In genomic region chr7:99375070-99375807, GRCh38 we compare ENCODE assay signal across 1 cellular context.
TF ChIP-seq lines count a peak whose summit lies in the region.

No MANE protein-coding gene starts in this region.

TF ChIP-seq in GM12878, 131 proteins besides CTCF, POLR2A, EP300 and RAD21 (continued from another document):
- TF ChIP-seq IKZF2 (IDR thresholded peaks at IDR 0.05) (peak in 1 of 2 experiments; percentile 11; a peak in 1 of 4 replicates), E2F8 (IDR thresholded peaks at IDR 0.05; ENCODE audit: low read depth, partially characterized antibody) (no peak), BCL3 (IDR thresholded peaks at IDR 0.05; ENCODE audit: borderline replicate concordance, insufficient read depth, low read depth, low read length, poor library complexity, severe bottlenecking) (peak; percentile 8), ZNF217 (IDR thresholded peaks at IDR 0.05) (peak; percentile 79; the same call in 1 of the 2 replicates), E4F1 (IDR thresholded peaks at IDR 0.05; ENCODE audit: borderline replicate concordance, partially characterized antibody) (no peak), RCOR1 (conservative IDR thresholded peaks at IDR 0.05; ENCODE audit: low read depth, low read length) (no peak), SMARCA5 (IDR thresholded peaks at IDR 0.05) (peak; percentile 83; the same call in 1 of the 2 replicates), HDAC6 (IDR thresholded peaks at IDR 0.05; ENCODE audit: unreplicated experiment) (no peak)
